In the genomic region with DNA sequence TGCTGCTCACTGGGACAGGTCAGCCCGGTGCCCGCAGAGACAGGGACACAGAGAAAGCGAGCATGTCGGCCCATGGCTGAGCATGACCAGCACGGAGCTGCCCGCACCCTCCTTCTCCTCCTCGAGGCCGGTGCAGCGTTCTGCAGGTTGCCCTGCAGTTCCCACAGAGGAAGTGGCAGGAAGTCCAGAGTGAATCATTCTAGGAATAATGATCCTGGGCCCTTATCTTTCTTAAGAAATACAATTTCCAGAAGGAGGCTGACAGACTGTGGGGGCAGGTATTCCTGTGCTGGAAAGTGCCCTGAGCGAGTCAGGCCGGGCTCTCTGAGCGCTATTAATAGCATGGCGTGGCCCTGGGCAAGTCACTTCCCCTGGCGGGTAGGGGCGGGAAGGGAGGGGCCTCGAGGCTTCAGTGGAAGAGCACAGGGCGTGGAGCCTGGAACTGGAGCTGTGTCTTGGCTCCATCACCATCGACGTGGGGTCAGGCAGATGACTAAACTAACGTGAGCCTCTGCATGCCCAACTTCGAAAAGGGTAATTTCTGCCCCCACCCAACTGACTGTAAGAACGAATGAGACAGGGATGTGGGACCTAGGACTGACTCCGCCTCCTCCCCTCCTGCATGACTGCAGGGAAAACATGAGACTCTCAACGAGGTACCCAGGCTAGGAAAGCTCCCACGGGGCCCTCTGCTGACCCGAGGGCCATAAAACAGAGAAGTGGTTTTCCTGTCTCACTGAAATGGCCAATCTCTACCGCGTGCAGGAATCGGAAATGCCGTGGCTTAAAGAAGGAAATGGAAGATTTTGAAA, we compare ENCODE assay signal across 7 cellular contexts. TPM values are rescaled to one million over a fixed set of nuclear protein-coding genes. Genes with fewer than 3 reads are reported as not detected.
DNase-seq lines count a peak whose midpoint lies in the region; ATAC-seq and FAIRE-seq lines count a peak whose summit lies in the region.

No MANE protein-coding gene starts in this region.

- peaks cover 10% of the 10 kb centered on the region for H3K36me3 Mint-ChIP-seq in activated naive CD8-positive, alpha-beta T cell treated with anti-CD3 and anti-CD28 coated beads, Interleukin-2, amount 10 ng/mL, durations not matched to agents 7 days and 5 days

- H3K27ac Mint-ChIP-seq in activated naive CD8-positive, alpha-beta T cell treated with anti-CD3 and anti-CD28 coated beads, Interleukin-2, amount 10 ng/mL, durations not matched to agents 7 days and 5 days: peak overlapping the region; percentile 81

- no peaks in the 10 kb centered on the region for H3K9me3 ChIP-seq in small intestine (ENCODE audit: control insufficient read depth, low read depth)

- intact Hi-C loops in left ventricle myocardium superior (cut with micrococcal nuclease): no loop called here

- no peaks in the 10 kb centered on the region for H3K9me3 Mint-ChIP-seq in activated naive CD8-positive, alpha-beta T cell treated with anti-CD3 and anti-CD28 coated beads, Interleukin-2, amount 10 ng/mL, durations not matched to agents 7 days and 5 days

- no peak overlapping the region for H3K4me3 ChIP-seq in small intestine (ENCODE audit: low read depth in 1 of 2, low read length in 2 of 2)

- no peak for FAIRE-seq in small intestine (lab: Jason Lieb, UNC)

- H3K4me1 Mint-ChIP-seq in activated naive CD8-positive, alpha-beta T cell treated with anti-CD3 and anti-CD28 coated beads, Interleukin-2, amount 10 ng/mL, durations not matched to agents 7 days and 5 days: peaks cover 52% of the 10 kb centered on the region

- peak; percentile 74 for ATAC-seq in activated naive CD8-positive, alpha-beta T cell treated with anti-CD3 and anti-CD28 coated beads, Interleukin-2, amount 10 ng/mL, durations not matched to agents 7 days and 5 days (ENCODE audit: low read depth)
- ATAC-seq in left ventricle myocardium superior (peak; percentile 43), GM18498 (IDR thresholded peaks at IDR 0.05; ENCODE audit: unreplicated experiment) (no peak)

- DNase-seq in GM19240 (ENCODE audit: insufficient read length, low spot score) (peak; percentile 53), RPMI7951 (ENCODE audit: low read depth) (peak; percentile 87), left ventricle myocardium superior (peak; percentile 82), small intestine (peak; percentile 31), ecto neural progenitor cell (ENCODE audit: low spot score) (no peak)
- DNase-seq in activated naive CD8-positive, alpha-beta T cell treated with anti-CD3 and anti-CD28 coated beads, Interleukin-2, amount 10 ng/mL, durations not matched to agents 7 days and 5 days: peak; percentile 54

- H3K27me3 ChIP-seq in small intestine (ENCODE audit: control insufficient read depth in 2 of 2, insufficient read depth in 2 of 2, low read length in 2 of 2): no peaks in the 10 kb centered on the region

- H3K4me3 Mint-ChIP-seq in activated naive CD8-positive, alpha-beta T cell treated with anti-CD3 and anti-CD28 coated beads, Interleukin-2, amount 10 ng/mL, durations not matched to agents 7 days and 5 days: peak overlapping the region; percentile 66

- H3K4me1 ChIP-seq in small intestine (ENCODE audit: control insufficient read depth in 2 of 2, insufficient read depth in 1 of 2, low read depth in 1 of 2, low read length in 1 of 2): no peaks in the 10 kb centered on the region

- H3K36me3 ChIP-seq in small intestine (ENCODE audit: control insufficient read depth in 2 of 2, insufficient read depth in 2 of 2, low read length in 2 of 2): no peaks in the 10 kb centered on the region

- WGBS in small intestine, 3 donors: 49 to 63% (median 50%) methylated on average over 30 of the region's 30 CpGs

- H3K27me3 Mint-ChIP-seq in activated naive CD8-positive, alpha-beta T cell treated with anti-CD3 and anti-CD28 coated beads, Interleukin-2, amount 10 ng/mL, durations not matched to agents 7 days and 5 days: no peaks in the 10 kb centered on the region

- peak overlapping the region in 1 of 2 donors; percentile 76 for H3K27ac ChIP-seq in small intestine (ENCODE audit: low read depth in 1 of 2, low read length in 1 of 2)

- POLR2A ChIA-PET in activated naive CD8-positive, alpha-beta T cell treated with anti-CD3 and anti-CD28 coated beads, Interleukin-2, amount 10 ng/mL, durations not matched to agents 7 days and 5 days (lab: Charles Lee): interaction anchor here (0.5 to 6.8 kb wide), 5 partner anchors 9 to 163 kb away, joined by 3 to 35 read pairs (median 3); a partner anchor contains a TSS

RNA-seq across cellular contexts. Expression of a gene that starts 9.8 kb away (rescaled TPM):
- total RNA-seq in RPMI7951 (2014; rRNA removed; shearing (Covaris generic)): not detected in 2 replicates
- 10 to 100 TPM; 68.3 to 72.0 TPM for total RNA-seq in activated naive CD8-positive, alpha-beta T cell treated with anti-CD3 and anti-CD28 coated beads, Interleukin-2, amount 10 ng/mL, durations not matched to agents 7 days and 5 days
- total RNA-seq in left ventricle myocardium superior: 28.8 TPM
- polyA plus RNA-seq in small intestine: 10 to 100 TPM in 1 of 3 donors, 1 to 10 TPM in 2; 1.6 to 23.8 (median 7.8) TPM

RNA-seq across cellular contexts. Expression of a gene that starts 50.1 kb away (rescaled TPM):
- total RNA-seq in RPMI7951 (2014; rRNA removed; shearing (Covaris generic)): 9.0 and 12.8 TPM in 2 replicates
- 10 to 100 TPM; 53.9 to 57.1 TPM for total RNA-seq in activated naive CD8-positive, alpha-beta T cell treated with anti-CD3 and anti-CD28 coated beads, Interleukin-2, amount 10 ng/mL, durations not matched to agents 7 days and 5 days
- total RNA-seq in left ventricle myocardium superior: 21.6 TPM
- polyA plus RNA-seq in small intestine: 10 to 100 TPM; 41.3 to 50.3 (median 41.4) TPM

RNA-seq across cellular contexts. Expression of a gene that starts 54.5 kb away (rescaled TPM):
- total RNA-seq in RPMI7951 (2014; rRNA removed; shearing (Covaris generic)): not detected in 2 replicates
- not detected for total RNA-seq in activated naive CD8-positive, alpha-beta T cell treated with anti-CD3 and anti-CD28 coated beads, Interleukin-2, amount 10 ng/mL, durations not matched to agents 7 days and 5 days
- total RNA-seq in left ventricle myocardium superior: not detected
- polyA plus RNA-seq in small intestine: under 1 TPM in 1 of 3 donors, not detected in 2; 0.07 TPM

Comparison
In these comparisons a context has a peak if more than half of its experiments do, and no peak if none do; other contexts are left out.
1. RNA of a gene that starts 9.8 kb away (total RNA-seq): 68.3 to 72.0 TPM in activated naive CD8-positive, alpha-beta T cell treated with anti-CD3 and anti-CD28 coated beads, Interleukin-2, amount 10 ng/mL, durations not matched to agents 7 days and 5 days and 28.8 TPM in left ventricle myocardium superior (single experiment); not detected in RPMI7951; every median in the first group is over 10 times any median in the second.